1 cellular context compared by ENCODE assay signal in the genomic region with DNA sequence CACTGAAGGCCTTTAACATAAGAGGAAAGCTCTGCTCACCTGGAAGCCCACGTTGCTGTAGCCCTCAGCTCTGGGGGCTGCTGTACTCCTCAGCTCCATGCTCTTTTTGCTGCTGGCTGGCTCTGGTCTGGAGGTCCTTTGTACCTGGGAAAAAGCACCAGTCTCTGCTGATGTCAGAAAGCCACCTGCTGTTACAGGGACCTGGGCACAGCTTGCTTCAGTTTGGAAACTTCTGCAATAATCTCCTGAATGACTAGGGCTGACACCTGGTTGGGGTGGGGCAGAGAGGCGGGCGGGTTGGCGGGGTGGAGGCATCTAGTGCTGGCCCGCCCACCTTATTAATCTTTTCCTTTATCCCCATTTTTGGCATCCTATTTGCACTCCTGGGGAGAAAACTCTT.
TF ChIP-seq lines count a peak whose summit lies in the region.

Gene SLC28A3 (minus strand): TSS at position 224 of the 400 bp plus-strand sequence. CDS start 125 bp downstream, at position 99.

TF ChIP-seq in Ishikawa, 13 proteins besides CTCF, POLR2A, EP300 and RAD21 (continued from another document):
- TF ChIP-seq TAF1 (IDR thresholded peaks at IDR 0.05; ENCODE audit: low read depth) (no peak), TEAD4 (IDR thresholded peaks at IDR 0.05) (peak; percentile 34; the same call in 1 of the 2 replicates), YY1 (IDR thresholded peaks at IDR 0.05; ENCODE audit: low read depth) (no peak), TCF12 (IDR thresholded peaks at IDR 0.05; ENCODE audit: low read depth) (peak; percentile 88), ZBTB7A (IDR thresholded peaks at IDR 0.05; ENCODE audit: low read depth) (no peak), EGR1 (IDR thresholded peaks at IDR 0.05) (no peak)
